30 cellular contexts compared by ENCODE assay signal in genomic region chr17:4381690-4382671, GRCh38. TPM values are rescaled to one million over a fixed set of nuclear protein-coding genes. Genes with fewer than 3 reads are reported as not detected.
DNase-seq lines count a peak whose midpoint lies in the region; ATAC-seq, FAIRE-seq and TF ChIP-seq lines count a peak whose summit lies in the region.
"Had no signal": no experiment of that assay in that cellular context is flagged by ENCODE, and none has a peak within 500 bp of the region (broad histone marks: within the 10 kb centered on the region; RNA-seq: fewer than 3 reads in every experiment).

No MANE protein-coding gene starts in this region.

- H3K27ac Mint-ChIP-seq in naive thymus-derived CD4-positive, alpha-beta T cell = peak overlapping the region in 6 of 9 donors; percentile 3 to 93 (median 75)
- H3K27ac Mint-ChIP-seq: activated CD4-positive, alpha-beta T cell treated with anti-CD3 and anti-CD28 coated beads for 36 hours; HFFc6 had no signal

- H3K9me3 Mint-ChIP-seq in naive thymus-derived CD4-positive, alpha-beta T cell = no peaks in the 10 kb centered on the region
- H3K9me3 Mint-ChIP-seq: HFFc6; stimulated activated naive B cell treated with anti-CD40 and anti-IgM and Interleukin-4, amounts not matched to agents 10 μg/mL and 1 μg/mL and 100 μg/mL, for 72 hours had no signal

- H3K4me2 ChIP-seq in A549 = no peak overlapping the region
- H3K4me2 ChIP-seq in GM23248 (ENCODE audit: unreplicated experiment) = no peak overlapping the region
- peak overlapping the region; percentile 69 for H3K4me2 ChIP-seq in OCI-LY3 (ENCODE audit: low read length)

- H3K9me3 ChIP-seq in A549 (no peaks in the 10 kb centered on the region), GM23248 (ENCODE audit: low read depth) (no peaks in the 10 kb centered on the region), OCI-LY3 (ENCODE audit: insufficient read depth, low read length) (no peaks in the 10 kb centered on the region)
- H3K9me3 ChIP-seq in naive thymus-derived CD4-positive, alpha-beta T cell (ENCODE audit: control insufficient read depth in 2 of 3, low read length in 3 of 3) = no peaks in the 10 kb centered on the region

- peaks cover 0 to 17% (median 11%) of the 10 kb centered on the region in 7 donors for H3K4me1 Mint-ChIP-seq in naive thymus-derived CD4-positive, alpha-beta T cell

- no peaks in the 10 kb centered on the region for H3K9me2 ChIP-seq in GM23248 (ENCODE audit: insufficient read depth)

- POLR2A ChIA-PET in A549 (lab: Yijun Ruan, JAX) = no interaction called here
- POLR2A ChIA-PET in naive thymus-derived CD4-positive, alpha-beta T cell (lab: Charles Lee) = no interaction called here

- no peak overlapping the region for H3K4me3 ChIP-seq in A549
- no peak overlapping the region for H3K4me3 ChIP-seq in GM23248
- peak overlapping the region; percentile 54 for H3K4me3 ChIP-seq in OCI-LY3 (ENCODE audit: low read length)
- H3K4me3 ChIP-seq in naive thymus-derived CD4-positive, alpha-beta T cell (ENCODE audit: low read length) = no peak overlapping the region
- H3K4me3 ChIP-seq: cardiac muscle cell had no signal

- no peaks in the 10 kb centered on the region for H3K27me3 ChIP-seq in GM23248 (replicated peaks; ENCODE audit: insufficient read depth)
- H3K27me3 ChIP-seq in OCI-LY3 (ENCODE audit: low read depth, low read length) = peaks cover 13% of the 10 kb centered on the region
- H3K27me3 ChIP-seq in naive thymus-derived CD4-positive, alpha-beta T cell (ENCODE audit: control insufficient read depth in 2 of 2, insufficient read depth in 2 of 2, low read length in 2 of 2) = no peaks in the 10 kb centered on the region
- H3K27me3 ChIP-seq: cardiac muscle cell had no signal

- H3K79me2 ChIP-seq in GM23248 (ENCODE audit: insufficient read depth) = no peaks in the 10 kb centered on the region
- H3K79me2 ChIP-seq in OCI-LY3 (ENCODE audit: low read length) = no peaks in the 10 kb centered on the region

- H2AFZ ChIP-seq in GM23248 (peak overlapping the region; percentile 31; the same call in 1 of the 2 replicates), OCI-LY3 (ENCODE audit: low read depth, low read length) (no peak overlapping the region)

- intact Hi-C loops in naive thymus-derived CD4-positive, alpha-beta T cell (cut with micrococcal nuclease) = no loop called here

- TF ChIP-seq EP300 in A549 (IDR thresholded peaks at IDR 0.05) = no peak

- CTCF ChIA-PET in A549 (lab: Yijun Ruan, JAX) = interaction anchor here (1.2 to 3.0 kb wide), 3 partner anchors 9 to 166 kb away, joined by 3 to 11 read pairs (median 4); no protein-coding TSS in a partner anchor
- CTCF ChIA-PET in naive thymus-derived CD4-positive, alpha-beta T cell (lab: Charles Lee) = no interaction called here

- H3K36me3 Mint-ChIP-seq in naive thymus-derived CD4-positive, alpha-beta T cell = peaks cover 0 to 2% (median 0%) of the 10 kb centered on the region in 5 donors
- H3K36me3 Mint-ChIP-seq: stimulated activated naive B cell treated with anti-CD40 and anti-IgM and Interleukin-4, amounts not matched to agents 10 μg/mL and 1 μg/mL and 100 μg/mL, for 72 hours had no signal

- 66% methylated on average over 7 of the region's 7 CpGs for whole genome bisulfite sequencing in A549 (ENCODE audit: missing lambda C conversion rate)
- WGBS in GM23248 (ENCODE audit: low coverage in 1 of 2, low lambda C conversion rate in 2 of 2, missing lambda C conversion rate in 2 of 2), 2 experiments = 55 to 61% methylated on average over 7 of the region's 7 CpGs

- no peak for DNase-seq in A549 (ENCODE audit: low read depth in 1 of 2, low spot score in 1 of 2)
- no peak for DNase-seq in GM23248
- DNase-seq in naive thymus-derived CD4-positive, alpha-beta T cell = peak in 3 of 9 donors; percentile 2 to 25 (median 20)
- DNase-seq in DMS 273 treated with DMSO at 0.1 percent for 48 hours (lab: John Stamatoyannopoulos, UW) = no peak
- DNase-seq in frontal cortex (ENCODE audit: low spot score in 2 of 2) = no peak
- DNase-seq: ACHN; activated CD4-positive, alpha-beta T cell treated with anti-CD3 and anti-CD28 coated beads for 36 hours; activated naive CD4-positive, alpha-beta T cell treated with Interleukin-2 at 50 U/mL for 16 hours; activated T-cell treated with anti-CD3 and anti-CD28 coated beads, Interleukin-2, amount 50 U/mL, for 48 hours; amygdala; C1 segment of cervical spinal cord; Calu3; cortex of kidney; HFFc6; KG1; left ventricle myocardium superior; NCI-H1694; NCI-H510A; NK-92 treated with Interleukin-12 subunit alpha and Interleukin-12 subunit beta, amount 100 ng/mL, for 24 hours; stimulated activated CD4-positive, alpha-beta T cell treated with anti-CD3 and anti-CD28 coated beads, Interleukin-4, amount 100 ng/mL, for 1 hour; stimulated activated naive B cell treated with anti-CD40 and anti-IgM and Interleukin-4, amounts not matched to agents 10 μg/mL and 1 μg/mL and 100 μg/mL, for 72 hours had no signal

- FAIRE-seq in A549 (lab: Jason Lieb, UNC) = no peak
- no peak for FAIRE-seq in frontal cortex (lab: Jason Lieb, UNC)
- FAIRE-seq: islet of Langerhans, TTC549 had no signal

- H3K36me3 ChIP-seq in GM23248 (ENCODE audit: low read depth) = no peaks in the 10 kb centered on the region
- H3K36me3 ChIP-seq in OCI-LY3 (replicated peaks; ENCODE audit: low read depth, low read length) = no peaks in the 10 kb centered on the region
- no peaks in the 10 kb centered on the region for H3K36me3 ChIP-seq in naive thymus-derived CD4-positive, alpha-beta T cell (ENCODE audit: control insufficient read depth in 2 of 3, insufficient read depth in 3 of 3, low read length in 3 of 3)
- H3K36me3 ChIP-seq: cardiac muscle cell had no signal

- H3K9ac ChIP-seq in GM23248 = no peak overlapping the region
- no peak overlapping the region for H3K9ac ChIP-seq in OCI-LY3 (ENCODE audit: low read length)

- no peak for TF ChIP-seq CTCF in A549 (IDR thresholded peaks at IDR 0.05)
- TF ChIP-seq CTCF in OCI-LY3 (IDR thresholded peaks at IDR 0.05; ENCODE audit: low read depth, low read length) = no peak

- H4K20me1 ChIP-seq in GM23248 (ENCODE audit: insufficient read depth) (no peaks in the 10 kb centered on the region), OCI-LY3 (ENCODE audit: insufficient read depth, low read length) (no peaks in the 10 kb centered on the region)

- H3K27ac ChIP-seq in A549 = no peak overlapping the region
- no peak overlapping the region for H3K27ac ChIP-seq in GM23248
- no peak overlapping the region for H3K27ac ChIP-seq in OCI-LY3 (ENCODE audit: low read length)
- H3K27ac ChIP-seq in naive thymus-derived CD4-positive, alpha-beta T cell (ENCODE audit: low read depth, low read length) = peak overlapping the region; percentile 8
- H3K27ac ChIP-seq: cardiac muscle cell had no signal

- H3F3A ChIP-seq in GM23248 (ENCODE audit: insufficient read depth) = no peaks in the 10 kb centered on the region

- TF ChIP-seq POLR2A in A549 (IDR thresholded peaks at IDR 0.05; ENCODE audit: low read length) = no peak

- no peaks in the 10 kb centered on the region for H3K27me3 Mint-ChIP-seq in naive thymus-derived CD4-positive, alpha-beta T cell
- H3K27me3 Mint-ChIP-seq: activated CD4-positive, alpha-beta T cell treated with anti-CD3 and anti-CD28 coated beads for 36 hours; stimulated activated naive B cell treated with anti-CD40 and anti-IgM and Interleukin-4, amounts not matched to agents 10 μg/mL and 1 μg/mL and 100 μg/mL, for 72 hours had no signal

- no peaks in the 10 kb centered on the region for H3K4me1 ChIP-seq in A549
- no peaks in the 10 kb centered on the region for H3K4me1 ChIP-seq in GM23248 (ENCODE audit: insufficient read depth)
- peaks cover 10% of the 10 kb centered on the region for H3K4me1 ChIP-seq in OCI-LY3 (ENCODE audit: low read length)
- H3K4me1 ChIP-seq in naive thymus-derived CD4-positive, alpha-beta T cell (ENCODE audit: control insufficient read depth in 2 of 2, insufficient read depth in 2 of 2, low read length in 2 of 2) = peaks cover 0 to 5% of the 10 kb centered on the region in 2 donors

- ATAC-seq in A549 (peak; percentile 49 to 60), GM21447 (IDR thresholded peaks at IDR 0.05; ENCODE audit: unreplicated experiment) (no peak), HG03097 (IDR thresholded peaks at IDR 0.05; ENCODE audit: low FRiP score, unreplicated experiment) (no peak)
- ATAC-seq in naive thymus-derived CD4-positive, alpha-beta T cell = no peak
- ATAC-seq: left ventricle myocardium superior had no signal

- in situ Hi-C loops in GM23248 (cut with MboI) = no loop called here

- H3K4me3 Mint-ChIP-seq in naive thymus-derived CD4-positive, alpha-beta T cell = peak overlapping the region in 2 of 10 donors; percentile 40 to 69
- H3K4me3 Mint-ChIP-seq: activated CD4-positive, alpha-beta T cell treated with anti-CD3 and anti-CD28 coated beads for 36 hours; HFFc6; stimulated activated naive B cell treated with anti-CD40 and anti-IgM and Interleukin-4, amounts not matched to agents 10 μg/mL and 1 μg/mL and 100 μg/mL, for 72 hours had no signal

- no peak for TF ChIP-seq RAD21 in A549 (conservative IDR thresholded peaks at IDR 0.05 in 1 of 2, IDR thresholded peaks at IDR 0.05 in 1 of 2)

RNA-seq across cellular contexts. Expression of gene UBE2G1, which starts 15.5 kb away (rescaled TPM):
- polyA plus RNA-seq in A549 (2011; rRNA removed) = 100 and 117 TPM in 2 replicates
- 38.3 and 54.8 TPM in 2 replicates for polyA plus RNA-seq in A549 (2012; cell fraction: cytosol; rRNA removed)
- polyA plus RNA-seq in A549 (2012; cell fraction: nucleus; rRNA removed) = 25.3 and 26.8 TPM in 2 replicates
- polyA plus RNA-seq in A549 (2017; fragmentation: RNase III; extraction: RNeasy Plus Mini Kit Qiagen cat#74134 plus additional on column Dnase treatment) = 76.3 to 86.2 TPM (median 78.5 TPM) in 3 replicates
- polyA minus RNA-seq in A549 (2011; rRNA and poly(A)+ RNA removed) = 47.7 and 50.8 TPM in 2 replicates
- 37.8 and 39.2 TPM in 2 replicates for total RNA-seq in GM23248 (2014; rRNA removed; shearing (Covaris generic))
- 49.4 and 55.8 TPM in 2 replicates for polyA plus RNA-seq in GM23248 (2016; fragmentation: Nextera tagmentation; extraction: Ambion mirVana)
- 10 to 100 TPM; 50.1 to 63.7 (median 56.6) TPM for total RNA-seq in naive thymus-derived CD4-positive, alpha-beta T cell
- 10 to 100 TPM; 55.1 to 68.9 TPM for polyA plus RNA-seq in naive thymus-derived CD4-positive, alpha-beta T cell
- 45.7 TPM for total RNA-seq in frontal cortex

RNA-seq across cellular contexts. Expression of gene SPNS3, which starts 51.8 kb away (rescaled TPM):
- polyA plus RNA-seq in A549 (2011; rRNA removed) (not detected in 2 replicates), A549 (2017; fragmentation: RNase III; extraction: RNeasy Plus Mini Kit Qiagen cat#74134 plus additional on column Dnase treatment) (not detected in 3 replicates), GM23248 (2016; fragmentation: Nextera tagmentation; extraction: Ambion mirVana) (not detected in 2 replicates)
- polyA plus RNA-seq in A549 (2012; cell fraction: cytosol; rRNA removed) = 0.03 TPM in 1 of 2 replicates, not detected in the other
- 0.02 TPM in 1 of 2 replicates, not detected in the other for polyA plus RNA-seq in A549 (2012; cell fraction: nucleus; rRNA removed)
- not detected in 2 replicates for polyA minus RNA-seq in A549 (2011; rRNA and poly(A)+ RNA removed)
- not detected in 2 replicates for total RNA-seq in GM23248 (2014; rRNA removed; shearing (Covaris generic))
- total RNA-seq in naive thymus-derived CD4-positive, alpha-beta T cell = 1 to 10 TPM; 1.7 to 6.7 (median 4.2) TPM
- 1 to 10 TPM; 5.1 to 7.3 TPM for polyA plus RNA-seq in naive thymus-derived CD4-positive, alpha-beta T cell
- total RNA-seq in frontal cortex = 0.41 TPM
- total RNA-seq: cardiac muscle cell, fibroblast of lung, HFFc6, RPMI7951 had no signal
- polyA plus RNA-seq: cardiac muscle cell, fibroblast of lung, neural cell had no signal

Comparison
In these comparisons a context has a peak if more than half of its experiments do, and no peak if none do; other contexts are left out.
1. ATAC-seq: peak in A549 (2 of 2); none in naive thymus-derived CD4-positive, alpha-beta T cell (single experiment), GM21447 (single experiment) and HG03097 (single experiment).